8 cellular contexts compared by ENCODE assay signal in genomic region chr6:3750324-3751018, GRCh38.
A peak's percentile ranks its signal among the peaks of the same experiment; 100 is the strongest.
DNase-seq lines count a peak whose midpoint lies in the region; ATAC-seq and TF ChIP-seq lines count a peak whose summit lies in the region.

No MANE protein-coding gene starts in this region.

- H3K27ac ChIP-seq in HL-60 (replicated peaks), result no peak overlapping the region

- H3K4me1 Mint-ChIP-seq in activated naive CD4-positive, alpha-beta T cell treated with anti-CD3 and anti-CD28 coated beads, Interleukin-2, amount 10 ng/mL, durations not matched to agents 7 days and 5 days, result peaks cover 6% of the 10 kb centered on the region
- peaks cover 41% of the 10 kb centered on the region for H3K4me1 Mint-ChIP-seq in nephron progenitor cell

- peaks cover 38% of the 10 kb centered on the region for H3K27me3 ChIP-seq in HL-60 (ENCODE audit: insufficient read depth, poor library complexity, severe bottlenecking)

- H3K27me3 Mint-ChIP-seq in activated naive CD4-positive, alpha-beta T cell treated with anti-CD3 and anti-CD28 coated beads, Interleukin-2, amount 10 ng/mL, durations not matched to agents 7 days and 5 days, result peaks cover 91% of the 10 kb centered on the region
- peaks cover 68% of the 10 kb centered on the region for H3K27me3 Mint-ChIP-seq in nephron progenitor cell (ENCODE audit: low read depth, poor library complexity)

- peak; percentile 82 for DNase-seq in EL
- peak in 1 of 2 experiments; percentile 10 for DNase-seq in HL-60 (ENCODE audit: low read depth in 1 of 2, low spot score in 1 of 2)
- peak; percentile 30 for DNase-seq in activated naive CD4-positive, alpha-beta T cell treated with anti-CD3 and anti-CD28 coated beads, Interleukin-2, amount 10 ng/mL, durations not matched to agents 7 days and 5 days
- DNase-seq in globus pallidus (ENCODE audit: low spot score), result peak; percentile 77
- peak; percentile 58 for DNase-seq in nephron progenitor cell
- no peak for DNase-seq in NAMALWA (ENCODE audit: low spot score)

- no peaks in the 10 kb centered on the region for H3K36me3 Mint-ChIP-seq in activated naive CD4-positive, alpha-beta T cell treated with anti-CD3 and anti-CD28 coated beads, Interleukin-2, amount 10 ng/mL, durations not matched to agents 7 days and 5 days
- no peaks in the 10 kb centered on the region for H3K36me3 Mint-ChIP-seq in nephron progenitor cell (ENCODE audit: low read depth)

- ATAC-seq in HG02642 (IDR thresholded peaks at IDR 0.05; ENCODE audit: poor library complexity, unreplicated experiment), result no peak
- ATAC-seq in HG03521 (IDR thresholded peaks at IDR 0.05; ENCODE audit: unreplicated experiment), result no peak

- H3K9me3 Mint-ChIP-seq in activated naive CD4-positive, alpha-beta T cell treated with anti-CD3 and anti-CD28 coated beads, Interleukin-2, amount 10 ng/mL, durations not matched to agents 7 days and 5 days, result no peaks in the 10 kb centered on the region
- H3K9me3 Mint-ChIP-seq in nephron progenitor cell, result no peaks in the 10 kb centered on the region

- CTCF ChIA-PET in activated naive CD4-positive, alpha-beta T cell treated with anti-CD3 and anti-CD28 coated beads, Interleukin-2, amount 10 ng/mL, durations not matched to agents 7 days and 5 days (lab: Charles Lee), result interaction anchor here (2.0 to 2.9 kb wide), 5 partner anchors 98 to 240 kb away, joined by 7 to 33 read pairs (median 12); partner anchors contain the start of gene FAM50B

- TF ChIP-seq CTCF in HL-60 (IDR thresholded peaks at IDR 0.05; ENCODE audit: insufficient read depth, low read length) (no peak), nephron progenitor cell (IDR thresholded peaks at IDR 0.05) (no peak)

- H3K4me3 Mint-ChIP-seq in activated naive CD4-positive, alpha-beta T cell treated with anti-CD3 and anti-CD28 coated beads, Interleukin-2, amount 10 ng/mL, durations not matched to agents 7 days and 5 days, result peak overlapping the region; percentile 45
- H3K4me3 Mint-ChIP-seq in nephron progenitor cell, result peak overlapping the region; percentile 81

- H3K27ac Mint-ChIP-seq in activated naive CD4-positive, alpha-beta T cell treated with anti-CD3 and anti-CD28 coated beads, Interleukin-2, amount 10 ng/mL, durations not matched to agents 7 days and 5 days, result no peak overlapping the region
- H3K27ac Mint-ChIP-seq in nephron progenitor cell, result no peak overlapping the region

- H3K4me3 ChIP-seq in HL-60 (replicated peaks; ENCODE audit: insufficient read depth, low read length), result peak overlapping the region; percentile 7; the same call in 1 of the 2 replicates
